In the genomic region with DNA sequence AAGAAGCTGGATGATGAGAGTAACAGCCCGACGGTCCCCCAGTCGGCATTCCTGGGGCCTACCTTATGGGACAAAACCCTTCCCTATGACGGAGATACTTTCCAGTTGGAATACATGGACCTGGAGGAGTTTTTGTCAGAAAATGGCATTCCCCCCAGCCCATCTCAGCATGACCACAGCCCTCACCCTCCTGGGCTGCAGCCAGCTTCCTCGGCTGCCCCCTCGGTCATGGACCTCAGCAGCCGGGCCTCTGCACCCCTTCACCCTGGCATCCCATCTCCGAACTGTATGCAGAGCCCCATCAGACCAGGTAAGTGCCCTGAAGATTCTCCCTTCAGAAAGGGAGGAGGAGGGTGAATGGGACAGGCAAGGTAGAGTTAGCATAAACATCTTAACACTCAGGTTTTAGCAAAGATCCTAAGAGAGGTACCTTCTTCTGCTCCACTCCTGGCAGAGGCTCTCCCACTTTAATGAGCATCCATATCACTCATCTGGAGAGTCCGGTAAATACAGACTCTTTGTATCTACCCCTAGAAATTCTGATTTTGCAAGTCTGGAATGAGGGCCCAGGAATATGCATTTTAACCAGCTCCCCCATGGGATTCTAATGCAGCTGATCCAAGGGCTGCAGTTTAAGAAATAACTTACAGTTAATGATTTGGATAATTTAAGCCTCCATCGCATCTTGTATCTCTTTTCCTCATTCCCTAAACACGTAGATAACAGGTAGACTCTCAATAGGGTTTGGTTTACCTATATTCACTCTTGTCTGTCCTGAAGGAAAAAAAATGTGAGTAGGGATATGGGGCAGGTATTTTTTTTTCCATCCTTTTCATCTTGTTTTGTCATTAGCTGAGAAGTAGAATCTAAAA, we compare ENCODE assay signal across 1 cellular context.
TF ChIP-seq lines count a peak whose summit lies in the region.

No MANE protein-coding gene starts in this region.

TF ChIP-seq in HepG2, 621 proteins besides CTCF, POLR2A, EP300 and RAD21 (continued from another document and continues in another):
- TF ChIP-seq SAP130 (CRISPR knock-in tag; IDR thresholded peaks at IDR 0.05; ENCODE audit: low read depth) (peak; percentile 51), SALL2 (CRISPR knock-in tag; IDR thresholded peaks at IDR 0.05) (no peak), ZNF263 (CRISPR knock-in tag; IDR thresholded peaks at IDR 0.05) (0 out of 2 replicates have a peak, but pooled peaks have one; percentile 5), ZNF550 (CRISPR knock-in tag; IDR thresholded peaks at IDR 0.05; ENCODE audit: borderline replicate concordance) (0 out of 2 replicates have a peak, but pooled peaks have one; percentile 74), TOPORS (CRISPR knock-in tag; IDR thresholded peaks at IDR 0.05) (no peak), ONECUT2 (CRISPR knock-in tag; IDR thresholded peaks at IDR 0.05) (no peak; the same call in 1 of the 2 replicates), ZBTB7B (CRISPR knock-in tag; IDR thresholded peaks at IDR 0.05) (no peak), MAF1 (CRISPR knock-in tag; IDR thresholded peaks at IDR 0.05; ENCODE audit: borderline replicate concordance) (0 out of 2 replicates have a peak, but pooled peaks have one; percentile 35), ZSCAN22 (CRISPR knock-in tag; IDR thresholded peaks at IDR 0.05) (no peak), THYN1 (CRISPR knock-in tag; IDR thresholded peaks at IDR 0.05; ENCODE audit: borderline replicate concordance, low read depth) (no peak), ZNF629 (CRISPR knock-in tag; conservative IDR thresholded peaks at IDR 0.05) (no peak; the same call in 1 of the 2 replicates), ZNF775 (CRISPR knock-in tag; IDR thresholded peaks at IDR 0.05; ENCODE audit: borderline replicate concordance) (no peak), PHB2 (IDR thresholded peaks at IDR 0.05; ENCODE audit: partially characterized antibody) (no peak), ZBTB20 (CRISPR knock-in tag; IDR thresholded peaks at IDR 0.05; ENCODE audit: borderline replicate concordance, low read depth) (0 out of 2 replicates have a peak, but pooled peaks have one; percentile 42), ZNF761 (CRISPR knock-in tag; conservative IDR thresholded peaks at IDR 0.05) (0 out of 2 replicates have a peak, but pooled peaks have one; percentile 13), ZSCAN20 (CRISPR knock-in tag; IDR thresholded peaks at IDR 0.05; ENCODE audit: borderline replicate concordance) (peak; percentile 54; the same call in 1 of the 2 replicates), FOXM1 (CRISPR knock-in tag; IDR thresholded peaks at IDR 0.05) (no peak), SNAPC2 (CRISPR knock-in tag; IDR thresholded peaks at IDR 0.05) (no peak), ZKSCAN5 (CRISPR knock-in tag; IDR thresholded peaks at IDR 0.05) (no peak), ZBTB38 (CRISPR knock-in tag; IDR thresholded peaks at IDR 0.05) (0 out of 2 replicates have a peak, but pooled peaks have one; percentile 28), ZNF713 (CRISPR knock-in tag; IDR thresholded peaks at IDR 0.05) (no peak), ISX (CRISPR knock-in tag; conservative IDR thresholded peaks at IDR 0.05) (no peak; the same call in 1 of the 2 replicates), SSRP1 (CRISPR knock-in tag; IDR thresholded peaks at IDR 0.05) (no peak), DNMT1 (CRISPR knock-in tag; IDR thresholded peaks at IDR 0.05) (no peak), CHD4 (IDR thresholded peaks at IDR 0.05; ENCODE audit: borderline replicate concordance, low read length) (no peak), JUND (CRISPR knock-in tag; IDR thresholded peaks at IDR 0.05) (no peak), ZC3H4 (CRISPR knock-in tag; IDR thresholded peaks at IDR 0.05; ENCODE audit: borderline replicate concordance) (peak; percentile 62; the same call in 1 of the 2 replicates), NCOA1 (CRISPR knock-in tag; IDR thresholded peaks at IDR 0.05) (no peak), TAF1 (CRISPR knock-in tag; IDR thresholded peaks at IDR 0.05) (peak; percentile 69), HMGA1 (CRISPR knock-in tag; conservative IDR thresholded peaks at IDR 0.05) (no peak), ZNF232 (CRISPR knock-in tag; IDR thresholded peaks at IDR 0.05; ENCODE audit: borderline replicate concordance) (peak; percentile 86; the same call in 1 of the 2 replicates), MYC (CRISPR knock-in tag; IDR thresholded peaks at IDR 0.05; ENCODE audit: borderline replicate concordance) (no peak), SOX13 (IDR thresholded peaks at IDR 0.05) (no peak), SOX13 (CRISPR knock-in tag; conservative IDR thresholded peaks at IDR 0.05 in 1 of 2, IDR thresholded peaks at IDR 0.05 in 1 of 2) (no peak; a peak in 1 of 4 replicates), NFIC (IDR thresholded peaks at IDR 0.05; ENCODE audit: low read length) (no peak), ADNP (CRISPR knock-in tag; IDR thresholded peaks at IDR 0.05) (no peak)
- TF ChIP-seq, protein P1, sequence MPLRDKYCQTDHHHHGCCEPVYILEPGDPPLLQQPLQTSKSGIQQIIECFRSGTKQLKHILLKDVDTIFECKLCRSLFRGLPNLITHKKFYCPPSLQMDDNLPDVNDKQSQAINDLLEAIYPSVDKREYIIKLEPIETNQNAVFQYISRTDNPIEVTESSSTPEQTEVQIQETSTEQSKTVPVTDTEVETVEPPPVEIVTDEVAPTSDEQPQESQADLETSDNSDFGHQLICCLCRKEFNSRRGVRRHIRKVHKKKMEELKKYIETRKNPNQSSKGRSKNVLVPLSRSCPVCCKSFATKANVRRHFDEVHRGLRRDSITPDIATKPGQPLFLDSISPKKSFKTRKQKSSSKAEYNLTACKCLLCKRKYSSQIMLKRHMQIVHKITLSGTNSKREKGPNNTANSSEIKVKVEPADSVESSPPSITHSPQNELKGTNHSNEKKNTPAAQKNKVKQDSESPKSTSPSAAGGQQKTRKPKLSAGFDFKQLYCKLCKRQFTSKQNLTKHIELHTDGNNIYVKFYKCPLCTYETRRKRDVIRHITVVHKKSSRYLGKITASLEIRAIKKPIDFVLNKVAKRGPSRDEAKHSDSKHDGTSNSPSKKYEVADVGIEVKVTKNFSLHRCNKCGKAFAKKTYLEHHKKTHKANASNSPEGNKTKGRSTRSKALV (CRISPR knock-in tag; IDR thresholded peaks at IDR 0.05): no peak; the same call in 1 of the 2 replicates
- TF ChIP-seq, protein P2, sequence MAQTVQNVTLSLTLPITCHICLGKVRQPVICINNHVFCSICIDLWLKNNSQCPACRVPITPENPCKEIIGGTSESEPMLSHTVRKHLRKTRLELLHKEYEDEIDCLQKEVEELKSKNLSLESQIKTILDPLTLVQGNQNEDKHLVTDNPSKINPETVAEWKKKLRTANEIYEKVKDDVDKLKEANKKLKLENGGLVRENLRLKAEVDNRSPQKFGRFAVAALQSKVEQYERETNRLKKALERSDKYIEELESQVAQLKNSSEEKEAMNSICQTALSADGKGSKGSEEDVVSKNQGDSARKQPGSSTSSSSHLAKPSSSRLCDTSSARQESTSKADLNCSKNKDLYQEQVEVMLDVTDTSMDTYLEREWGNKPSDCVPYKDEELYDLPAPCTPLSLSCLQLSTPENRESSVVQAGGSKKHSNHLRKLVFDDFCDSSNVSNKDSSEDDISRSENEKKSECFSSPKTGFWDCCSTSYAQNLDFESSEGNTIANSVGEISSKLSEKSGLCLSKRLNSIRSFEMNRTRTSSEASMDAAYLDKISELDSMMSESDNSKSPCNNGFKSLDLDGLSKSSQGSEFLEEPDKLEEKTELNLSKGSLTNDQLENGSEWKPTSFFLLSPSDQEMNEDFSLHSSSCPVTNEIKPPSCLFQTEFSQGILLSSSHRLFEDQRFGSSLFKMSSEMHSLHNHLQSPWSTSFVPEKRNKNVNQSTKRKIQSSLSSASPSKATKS (CRISPR knock-in tag; IDR thresholded peaks at IDR 0.05): 0 out of 2 replicates have a peak, but pooled peaks have one; percentile 24
- TF ChIP-seq, protein P3, sequence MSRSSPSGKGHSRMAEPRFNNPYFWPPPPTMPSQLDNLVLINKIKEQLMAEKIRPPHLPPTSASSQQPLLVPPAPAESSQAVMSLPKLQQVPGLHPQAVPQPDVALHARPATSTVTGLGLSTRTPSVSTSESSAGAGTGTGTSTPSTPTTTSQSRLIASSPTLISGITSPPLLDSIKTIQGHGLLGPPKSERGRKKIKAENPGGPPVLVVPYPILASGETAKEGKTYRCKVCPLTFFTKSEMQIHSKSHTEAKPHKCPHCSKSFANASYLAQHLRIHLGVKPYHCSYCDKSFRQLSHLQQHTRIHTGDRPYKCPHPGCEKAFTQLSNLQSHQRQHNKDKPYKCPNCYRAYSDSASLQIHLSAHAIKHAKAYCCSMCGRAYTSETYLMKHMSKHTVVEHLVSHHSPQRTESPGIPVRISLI (CRISPR knock-in tag; IDR thresholded peaks at IDR 0.05; ENCODE audit: borderline replicate concordance): no peak
- TF ChIP-seq, protein P4, sequence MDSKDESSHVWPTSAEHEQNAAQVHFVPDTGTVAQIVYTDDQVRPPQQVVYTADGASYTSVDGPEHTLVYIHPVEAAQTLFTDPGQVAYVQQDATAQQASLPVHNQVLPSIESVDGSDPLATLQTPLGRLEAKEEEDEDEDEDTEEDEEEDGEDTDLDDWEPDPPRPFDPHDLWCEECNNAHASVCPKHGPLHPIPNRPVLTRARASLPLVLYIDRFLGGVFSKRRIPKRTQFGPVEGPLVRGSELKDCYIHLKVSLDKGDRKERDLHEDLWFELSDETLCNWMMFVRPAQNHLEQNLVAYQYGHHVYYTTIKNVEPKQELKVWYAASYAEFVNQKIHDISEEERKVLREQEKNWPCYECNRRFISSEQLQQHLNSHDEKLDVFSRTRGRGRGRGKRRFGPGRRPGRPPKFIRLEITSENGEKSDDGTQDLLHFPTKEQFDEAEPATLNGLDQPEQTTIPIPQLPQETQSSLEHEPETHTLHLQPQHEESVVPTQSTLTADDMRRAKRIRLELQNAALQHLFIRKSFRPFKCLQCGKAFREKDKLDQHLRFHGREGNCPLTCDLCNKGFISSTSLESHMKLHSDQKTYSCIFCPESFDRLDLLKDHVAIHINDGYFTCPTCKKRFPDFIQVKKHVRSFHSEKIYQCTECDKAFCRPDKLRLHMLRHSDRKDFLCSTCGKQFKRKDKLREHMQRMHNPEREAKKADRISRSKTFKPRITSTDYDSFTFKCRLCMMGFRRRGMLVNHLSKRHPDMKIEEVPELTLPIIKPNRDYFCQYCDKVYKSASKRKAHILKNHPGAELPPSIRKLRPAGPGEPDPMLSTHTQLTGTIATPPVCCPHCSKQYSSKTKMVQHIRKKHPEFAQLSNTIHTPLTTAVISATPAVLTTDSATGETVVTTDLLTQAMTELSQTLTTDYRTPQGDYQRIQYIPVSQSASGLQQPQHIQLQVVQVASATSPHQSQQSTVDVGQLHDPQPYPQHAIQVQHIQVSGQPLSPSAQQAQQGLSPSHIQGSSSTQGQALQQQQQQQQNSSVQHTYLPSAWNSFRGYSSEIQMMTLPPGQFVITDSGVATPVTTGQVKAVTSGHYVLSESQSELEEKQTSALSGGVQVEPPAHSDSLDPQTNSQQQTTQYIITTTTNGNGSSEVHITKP (CRISPR knock-in tag; IDR thresholded peaks at IDR 0.05; ENCODE audit: low read depth): no peak
- TF ChIP-seq, protein P5, sequence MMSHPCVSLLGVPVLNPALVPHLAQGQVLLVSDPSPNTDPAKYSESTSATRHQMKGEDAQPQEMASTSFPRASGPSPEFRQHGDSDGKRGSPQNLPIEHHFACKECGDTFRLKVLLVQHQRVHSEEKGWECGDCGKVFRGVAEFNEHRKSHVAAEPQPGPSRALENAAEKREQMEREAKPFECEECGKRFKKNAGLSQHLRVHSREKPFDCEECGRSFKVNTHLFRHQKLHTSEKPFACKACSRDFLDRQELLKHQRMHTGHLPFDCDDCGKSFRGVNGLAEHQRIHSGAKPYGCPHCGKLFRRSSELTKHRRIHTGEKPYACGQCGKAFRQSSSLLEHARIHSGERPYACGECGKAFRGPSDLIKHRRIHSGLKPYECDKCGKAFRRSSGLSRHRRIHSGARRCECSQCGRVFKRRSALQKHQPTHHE (CRISPR knock-in tag; IDR thresholded peaks at IDR 0.05; ENCODE audit: borderline replicate concordance): no peak
- TF ChIP-seq, protein P6, sequence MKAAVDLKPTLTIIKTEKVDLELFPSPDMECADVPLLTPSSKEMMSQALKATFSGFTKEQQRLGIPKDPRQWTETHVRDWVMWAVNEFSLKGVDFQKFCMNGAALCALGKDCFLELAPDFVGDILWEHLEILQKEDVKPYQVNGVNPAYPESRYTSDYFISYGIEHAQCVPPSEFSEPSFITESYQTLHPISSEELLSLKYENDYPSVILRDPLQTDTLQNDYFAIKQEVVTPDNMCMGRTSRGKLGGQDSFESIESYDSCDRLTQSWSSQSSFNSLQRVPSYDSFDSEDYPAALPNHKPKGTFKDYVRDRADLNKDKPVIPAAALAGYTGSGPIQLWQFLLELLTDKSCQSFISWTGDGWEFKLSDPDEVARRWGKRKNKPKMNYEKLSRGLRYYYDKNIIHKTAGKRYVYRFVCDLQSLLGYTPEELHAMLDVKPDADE (CRISPR knock-in tag; IDR thresholded peaks at IDR 0.05): peak; percentile 32; the same call in 1 of the 2 replicates
- TF ChIP-seq, protein P7, sequence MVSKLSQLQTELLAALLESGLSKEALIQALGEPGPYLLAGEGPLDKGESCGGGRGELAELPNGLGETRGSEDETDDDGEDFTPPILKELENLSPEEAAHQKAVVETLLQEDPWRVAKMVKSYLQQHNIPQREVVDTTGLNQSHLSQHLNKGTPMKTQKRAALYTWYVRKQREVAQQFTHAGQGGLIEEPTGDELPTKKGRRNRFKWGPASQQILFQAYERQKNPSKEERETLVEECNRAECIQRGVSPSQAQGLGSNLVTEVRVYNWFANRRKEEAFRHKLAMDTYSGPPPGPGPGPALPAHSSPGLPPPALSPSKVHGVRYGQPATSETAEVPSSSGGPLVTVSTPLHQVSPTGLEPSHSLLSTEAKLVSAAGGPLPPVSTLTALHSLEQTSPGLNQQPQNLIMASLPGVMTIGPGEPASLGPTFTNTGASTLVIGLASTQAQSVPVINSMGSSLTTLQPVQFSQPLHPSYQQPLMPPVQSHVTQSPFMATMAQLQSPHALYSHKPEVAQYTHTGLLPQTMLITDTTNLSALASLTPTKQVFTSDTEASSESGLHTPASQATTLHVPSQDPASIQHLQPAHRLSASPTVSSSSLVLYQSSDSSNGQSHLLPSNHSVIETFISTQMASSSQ (IDR thresholded peaks at IDR 0.05; ENCODE audit: low read depth): no peak
- TF ChIP-seq, protein P7 (CRISPR knock-in tag; IDR thresholded peaks at IDR 0.05; ENCODE audit: borderline replicate concordance): no peak
- TF ChIP-seq, protein P8, sequence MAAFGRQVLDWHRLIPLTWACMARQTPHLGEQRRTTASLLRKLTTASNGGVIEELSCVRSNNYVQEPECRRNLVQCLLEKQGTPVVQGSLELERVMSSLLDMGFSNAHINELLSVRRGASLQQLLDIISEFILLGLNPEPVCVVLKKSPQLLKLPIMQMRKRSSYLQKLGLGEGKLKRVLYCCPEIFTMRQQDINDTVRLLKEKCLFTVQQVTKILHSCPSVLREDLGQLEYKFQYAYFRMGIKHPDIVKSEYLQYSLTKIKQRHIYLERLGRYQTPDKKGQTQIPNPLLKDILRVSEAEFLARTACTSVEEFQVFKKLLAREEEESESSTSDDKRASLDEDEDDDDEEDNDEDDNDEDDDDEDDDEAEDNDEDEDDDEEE (CRISPR knock-in tag; IDR thresholded peaks at IDR 0.05): peak; percentile 71; the same call in 1 of the 2 replicates
